In the genomic region with DNA sequence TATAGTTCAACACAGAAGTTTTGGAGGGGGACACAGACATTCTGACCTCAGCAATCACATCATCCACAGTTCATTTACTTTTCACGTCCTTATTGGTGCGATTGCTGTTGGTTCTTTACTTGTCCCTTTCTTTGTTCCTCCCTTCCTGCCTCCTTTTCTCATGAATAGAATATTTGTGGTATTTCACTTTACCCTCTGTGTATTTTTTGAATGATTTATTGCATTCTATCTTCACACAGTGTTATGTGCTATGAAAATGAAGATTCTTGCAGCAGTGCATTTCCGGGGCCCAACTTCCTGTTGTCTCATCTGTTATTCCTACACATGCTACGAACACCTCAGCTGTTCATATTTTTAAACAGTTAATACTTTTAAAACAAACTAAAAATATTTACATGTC, we compare ENCODE assay signal across 20 cellular contexts.
DNase-seq lines count a peak whose midpoint lies in the region; ATAC-seq and TF ChIP-seq lines count a peak whose summit lies in the region.
"Had no signal": no experiment of that assay in that cellular context is flagged by ENCODE, and none has a peak within 500 bp of the region (broad histone marks: within the 10 kb centered on the region; RNA-seq: fewer than 3 reads in every experiment).

No MANE protein-coding gene starts in this region.

- no peak for DNase-seq in activated CD4-positive, alpha-beta T cell treated with anti-CD3 and anti-CD28 coated beads, Interleukin-2, amount 10 ng/mL, durations not matched to agents 7 days and 5 days
- no peak for DNase-seq in activated CD4-positive, alpha-beta T cell treated with anti-CD3 and anti-CD28 coated beads for 4 hours
- peak; percentile 65 for DNase-seq in LHCN-M2 (ENCODE audit: low read depth)
- peak; percentile 7 for DNase-seq in astrocyte of the hippocampus (ENCODE audit: low read depth, low spot score)
- DNase-seq in natural killer cell = no peak
- DNase-seq in NCI-H2107 treated with DMSO at 0.1 percent for 48 hours (lab: John Stamatoyannopoulos, UW; ENCODE audit: unreplicated experiment) = no peak
- DNase-seq in GM10248 (ENCODE audit: extremely low spot score) = no peak
- DNase-seq in SIG-M5 (lab: John Stamatoyannopoulos, UW) = no peak
- DNase-seq: activated T-cell treated with anti-CD3 and anti-CD28 coated beads, Interleukin-2, amount 50 U/mL, for 1 hour; GDM1; lower lobe of right lung; NCI-H1436 treated with DMSO at 0.1 percent for 48 hours; NCI-H226; nephron progenitor cell; NK-92 treated with Interleukin-12 subunit alpha and Interleukin-12 subunit beta, amount 100 ng/mL, for 24 hours; psoas muscle; stimulated activated naive CD4-positive, alpha-beta T cell treated with Interleukin-2 at 50 U/mL for 16 hours; upper lobe of left lung had no signal

- H3K4me3 Mint-ChIP-seq in activated CD4-positive, alpha-beta T cell treated with anti-CD3 and anti-CD28 coated beads, Interleukin-2, amount 10 ng/mL, durations not matched to agents 7 days and 5 days = no peak overlapping the region
- no peak overlapping the region for H3K4me3 Mint-ChIP-seq in natural killer cell
- H3K4me3 Mint-ChIP-seq: nephron progenitor cell; T-helper 2 cell treated with Interferon-gamma antibody and Interleukin-4, amounts not matched to agents 5 μg/mL and 100 μg/mL, for 36 hours had no signal

- POLR2A ChIA-PET in activated CD4-positive, alpha-beta T cell treated with anti-CD3 and anti-CD28 coated beads, Interleukin-2, amount 10 ng/mL, durations not matched to agents 7 days and 5 days (lab: Charles Lee) = no interaction called here
- POLR2A ChIA-PET in GM10248 (lab: Yijun Ruan, JAX) = no interaction called here

- intact Hi-C loops in natural killer cell (cut with micrococcal nuclease) = no loop called here

- TF ChIP-seq CTCF in natural killer cell (IDR thresholded peaks at IDR 0.05) = no peak
- no peak for TF ChIP-seq CTCF in GM10248 (IDR thresholded peaks at IDR 0.05; ENCODE audit: control extremely low read depth, extremely low read depth, low read depth, missing control alignments)

- H3K4me1 Mint-ChIP-seq in activated CD4-positive, alpha-beta T cell treated with anti-CD3 and anti-CD28 coated beads, Interleukin-2, amount 10 ng/mL, durations not matched to agents 7 days and 5 days = peaks cover 16% of the 10 kb centered on the region
- H3K4me1 Mint-ChIP-seq in natural killer cell = peaks cover 18 to 20% of the 10 kb centered on the region in 2 donors
- H3K4me1 Mint-ChIP-seq: nephron progenitor cell had no signal

- H3K9me3 Mint-ChIP-seq in activated CD4-positive, alpha-beta T cell treated with anti-CD3 and anti-CD28 coated beads, Interleukin-2, amount 10 ng/mL, durations not matched to agents 7 days and 5 days = no peaks in the 10 kb centered on the region
- no peaks in the 10 kb centered on the region for H3K9me3 Mint-ChIP-seq in natural killer cell
- H3K9me3 Mint-ChIP-seq: nephron progenitor cell; T-helper 2 cell treated with Interferon-gamma antibody and Interleukin-4, amounts not matched to agents 5 μg/mL and 100 μg/mL, for 36 hours had no signal

- no peaks in the 10 kb centered on the region for H3K36me3 Mint-ChIP-seq in activated CD4-positive, alpha-beta T cell treated with anti-CD3 and anti-CD28 coated beads, Interleukin-2, amount 10 ng/mL, durations not matched to agents 7 days and 5 days (ENCODE audit: low read depth)
- no peaks in the 10 kb centered on the region for H3K36me3 Mint-ChIP-seq in natural killer cell

- H3K27ac Mint-ChIP-seq in activated CD4-positive, alpha-beta T cell treated with anti-CD3 and anti-CD28 coated beads, Interleukin-2, amount 10 ng/mL, durations not matched to agents 7 days and 5 days = peak overlapping the region; percentile 85
- peak overlapping the region; percentile 5 to 35 for H3K27ac Mint-ChIP-seq in natural killer cell
- H3K27ac Mint-ChIP-seq: T-helper 2 cell treated with Interferon-gamma antibody and Interleukin-4, amounts not matched to agents 5 μg/mL and 100 μg/mL, for 36 hours had no signal

- CTCF ChIA-PET in activated CD4-positive, alpha-beta T cell treated with anti-CD3 and anti-CD28 coated beads, Interleukin-2, amount 10 ng/mL, durations not matched to agents 7 days and 5 days (lab: Charles Lee) = interaction anchor here (1.1 kb wide), 1 partner anchor 12 kb away, joined by 3 read pairs; no protein-coding TSS in a partner anchor
- CTCF ChIA-PET in GM10248 (lab: Yijun Ruan, JAX) = interaction anchor here (1.2 kb wide), 1 partner anchor 11 kb away, joined by 3 read pairs; no protein-coding TSS in a partner anchor

- peak in 1 of 3 donors; percentile 38 for ATAC-seq in natural killer cell
- ATAC-seq: gastroesophageal sphincter, lower lobe of right lung, psoas muscle had no signal

- H3K27me3 Mint-ChIP-seq in activated CD4-positive, alpha-beta T cell treated with anti-CD3 and anti-CD28 coated beads, Interleukin-2, amount 10 ng/mL, durations not matched to agents 7 days and 5 days = no peaks in the 10 kb centered on the region
- H3K27me3 Mint-ChIP-seq in natural killer cell (ENCODE audit: low read depth in 2 of 2) = peaks cover 0 to 7% of the 10 kb centered on the region in 2 donors

Comparison
In these comparisons a context has a peak if more than half of its experiments do, and no peak if none do; other contexts are left out.
1. DNase-seq: peak in LHCN-M2 (single experiment) and astrocyte of the hippocampus (single experiment); none in activated CD4-positive, alpha-beta T cell treated with anti-CD3 and anti-CD28 coated beads, Interleukin-2, amount 10 ng/mL, durations not matched to agents 7 days and 5 days (single experiment), activated CD4-positive, alpha-beta T cell treated with anti-CD3 and anti-CD28 coated beads for 4 hours (0 of 2), natural killer cell (single experiment), NCI-H2107 treated with DMSO at 0.1 percent for 48 hours (single experiment), GM10248 (single experiment) and SIG-M5 (single experiment).